In the genomic region with DNA sequence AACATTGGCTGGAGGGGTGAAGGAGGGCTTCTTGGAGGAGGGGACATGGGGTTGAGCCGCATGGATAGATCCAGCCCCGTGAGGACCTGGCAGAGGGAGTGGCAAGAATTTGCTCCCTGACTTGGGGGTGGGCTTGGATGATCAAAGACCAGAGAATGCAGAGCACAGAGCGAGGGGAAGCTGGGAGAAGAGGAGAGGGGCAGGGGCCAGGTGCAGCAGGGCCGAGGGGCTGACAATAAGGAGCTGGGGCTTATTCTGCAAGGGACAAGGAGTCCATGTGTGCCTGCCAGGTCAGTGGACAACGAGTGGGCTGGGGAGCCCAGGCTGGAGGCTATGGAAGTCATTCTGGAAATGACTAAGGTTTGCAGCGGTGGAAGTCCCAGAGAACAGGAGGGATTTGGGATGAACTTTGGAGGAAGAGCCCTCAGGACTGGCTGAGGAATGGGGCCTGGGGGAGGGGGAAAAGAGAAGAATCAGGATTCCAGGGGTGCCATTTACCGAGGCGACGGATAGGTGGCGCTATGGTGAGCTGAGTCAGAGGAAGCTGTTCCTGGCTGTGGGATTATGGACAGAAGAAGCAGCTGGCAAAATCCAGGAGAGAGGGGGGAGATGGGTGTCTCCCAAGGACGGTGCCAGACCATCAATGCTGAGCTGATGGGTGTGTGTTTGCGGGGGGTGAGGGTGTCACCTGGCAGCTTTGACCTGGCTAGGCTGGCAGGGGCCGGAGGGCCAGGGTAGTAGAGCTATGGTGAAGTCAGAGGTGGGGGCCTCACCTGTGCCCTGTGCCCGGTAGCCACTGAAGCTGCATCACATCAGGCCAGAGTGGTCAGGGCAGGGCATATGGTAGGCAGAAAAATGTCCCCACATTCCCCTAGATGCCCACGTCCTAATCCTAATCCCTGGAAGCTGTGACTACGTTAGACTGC, we compare ENCODE assay signal across 8 cellular contexts. TPM values are rescaled to one million over a fixed set of nuclear protein-coding genes. Genes with fewer than 3 reads are reported as not detected.
DNase-seq lines count a peak whose midpoint lies in the region; ATAC-seq and TF ChIP-seq lines count a peak whose summit lies in the region.

No MANE protein-coding gene starts in this region.

- H3K4me1 ChIP-seq in foreskin keratinocyte (peaks cover 2% of the 10 kb centered on the region), psoas muscle (no peaks in the 10 kb centered on the region)

- H3K9me3 ChIP-seq in psoas muscle = no peaks in the 10 kb centered on the region

- TF ChIP-seq CTCF in LNCaP clone FGC (IDR thresholded peaks at IDR 0.05; ENCODE audit: control insufficient read depth, extremely low read depth, insufficient read depth) (peak; percentile 77), VCaP (conservative IDR thresholded peaks at IDR 0.05) (peak; percentile 82), foreskin keratinocyte (conservative IDR thresholded peaks at IDR 0.05) (peak; percentile 87), psoas muscle (IDR thresholded peaks at IDR 0.05) (peak; percentile 21)

- H3K4me3 ChIP-seq in LNCaP clone FGC (ENCODE audit: low read depth, low read length) (no peak overlapping the region), psoas muscle (no peak overlapping the region)

- H3K27me3 ChIP-seq in foreskin keratinocyte (no peaks in the 10 kb centered on the region), psoas muscle (ENCODE audit: insufficient read depth in 3 of 3, low read length in 2 of 3) (peaks cover 0 to 40% (median 6%) of the 10 kb centered on the region in 3 donors)

- peak; percentile 54 for DNase-seq in activated CD4-positive, alpha-beta T cell treated with anti-CD3 and anti-CD28 coated beads for 48 hours
- DNase-seq in activated CD4-positive, alpha-beta T cell treated with anti-CD3 and anti-CD28 coated beads for 1 hour = no peak
- DNase-seq in LNCaP clone FGC (ENCODE audit: low read depth) = peak; percentile 32
- DNase-seq in foreskin keratinocyte = no peak
- DNase-seq in psoas muscle = no peak

- intact Hi-C loops in psoas muscle (cut with DNase I) = no loop called here

- ATAC-seq in foreskin keratinocyte (peak; percentile 78), psoas muscle (no peak), GM21717 (IDR thresholded peaks at IDR 0.05; ENCODE audit: unreplicated experiment) (no peak), HG02884 (IDR thresholded peaks at IDR 0.05; ENCODE audit: unreplicated experiment) (no peak)

- H3K36me3 ChIP-seq in psoas muscle (ENCODE audit: insufficient read depth in 1 of 2, low read depth in 1 of 2) = no peaks in the 10 kb centered on the region

- no peak overlapping the region for H3K27ac ChIP-seq in VCaP
- H3K27ac ChIP-seq in foreskin keratinocyte = no peak overlapping the region
- no peak overlapping the region for H3K27ac ChIP-seq in psoas muscle

- 29 to 31% (median 31%) methylated on average over 16 of the region's 16 CpGs for WGBS in psoas muscle, 3 donors

RNA-seq across cellular contexts. Expression of gene KCNG1, which starts 7.8 kb away (rescaled TPM):
- 12.8 and 28.2 TPM in 2 replicates for total RNA-seq in foreskin keratinocyte
- polyA plus RNA-seq in foreskin keratinocyte = 10.5 and 22.9 TPM in 2 replicates
- total RNA-seq in psoas muscle = not detected
- polyA plus RNA-seq in psoas muscle = under 1 TPM; 0.03 to 0.12 (median 0.03) TPM

RNA-seq across cellular contexts. Expression of gene MOCS3, which starts 56.4 kb away (rescaled TPM):
- 6.7 and 6.8 TPM in 2 replicates for total RNA-seq in foreskin keratinocyte
- polyA plus RNA-seq in foreskin keratinocyte = 3.8 and 4.2 TPM in 2 replicates
- 1 to 10 TPM; 2.9 to 4.2 (median 3.7) TPM for total RNA-seq in psoas muscle
- polyA plus RNA-seq in psoas muscle = 1 to 10 TPM; 2.1 to 5.9 (median 3.1) TPM

RNA-seq across cellular contexts. Expression of gene DPM1, which starts 56.7 kb away (rescaled TPM):
- total RNA-seq in foreskin keratinocyte = 74.5 and 78.3 TPM in 2 replicates
- 76.7 and 84.2 TPM in 2 replicates for polyA plus RNA-seq in foreskin keratinocyte
- 10 to 100 TPM; 24.6 to 59.6 (median 38.3) TPM for total RNA-seq in psoas muscle
- 100 to 1,000 TPM in 1 of 3 donors, 10 to 100 TPM in 2; 65.7 to 120 (median 66.8) TPM for polyA plus RNA-seq in psoas muscle

Comparison
In these comparisons a context has a peak if more than half of its experiments do, and no peak if none do; other contexts are left out.
1. DNase-seq: peak in activated CD4-positive, alpha-beta T cell treated with anti-CD3 and anti-CD28 coated beads for 48 hours (single experiment) and LNCaP clone FGC (single experiment); none in activated CD4-positive, alpha-beta T cell treated with anti-CD3 and anti-CD28 coated beads for 1 hour (single experiment), foreskin keratinocyte (0 of 2) and psoas muscle (0 of 2).
2. CTCF ChIP-seq: peak in every context shown above with its lines; median percentile 87 in foreskin keratinocyte; 82 in VCaP; 77 in LNCaP clone FGC; 21 in psoas muscle.
3. RNA of gene KCNG1, which starts 7.8 kb away (total RNA-seq): 12.8 to 28.2 TPM in foreskin keratinocyte; not detected in psoas muscle; every median in the first group is over 10 times any median in the second.